In genomic region chr5:161709239-161709638, GRCh38 we compare ENCODE assay signal across 39 cellular contexts. TPM values are rescaled to one million over a fixed set of nuclear protein-coding genes. Genes with fewer than 3 reads are reported as not detected.
"Had no signal": no experiment of that assay in that cellular context is flagged by ENCODE, and none has a peak within 500 bp of the region (broad histone marks: within the 10 kb centered on the region; RNA-seq: fewer than 3 reads in every experiment).

No MANE protein-coding gene starts in this region.

- H3K4me3 ChIP-seq: adrenal gland, ascending aorta, body of pancreas, breast epithelium, cardiac muscle cell had no signal

- FAIRE-seq: astrocyte, bronchial epithelial cell had no signal

- H3K27me3 ChIP-seq: adrenal gland, ascending aorta, body of pancreas, brain microvascular endothelial cell, breast epithelium, cardiac muscle cell had no signal

- H3K4me1 ChIP-seq: adrenal gland, ascending aorta, body of pancreas, breast epithelium had no signal

- H3K9me3 ChIP-seq: adrenal gland, ascending aorta, body of pancreas, breast epithelium had no signal

- H3K27ac ChIP-seq: adrenal gland, ascending aorta, body of pancreas, brain microvascular endothelial cell, breast epithelium, cardiac muscle cell had no signal

- DNase-seq: activated effector memory CD4-positive, alpha-beta T cell treated with anti-CD3 and anti-CD28 coated beads, Interleukin-2, amount 50 U/mL, for 16 hours; activated effector memory CD4-positive, alpha-beta T cell treated with Interleukin-2 at 50 U/mL for 16 hours; activated gamma-delta T cell; activated gamma-delta T cell treated with Interleukin-2 at 50 U/mL for 16 hours; activated naive CD4-positive, alpha-beta T cell; activated naive CD4-positive, alpha-beta T cell treated with anti-CD3 and anti-CD28 coated beads for 36 hours; activated naive CD4-positive, alpha-beta T cell treated with anti-CD3 and anti-CD28 coated beads, Interleukin-2, amount 10 ng/mL, durations not matched to agents 7 days and 5 days; activated naive CD4-positive, alpha-beta T cell treated with anti-CD3 and anti-CD28 coated beads, Interleukin-2, amount 50 U/mL, for 16 hours; activated naive CD4-positive, alpha-beta T cell treated with Interleukin-2 at 50 U/mL for 16 hours; activated naive CD8-positive, alpha-beta T cell treated with anti-CD3 and anti-CD28 coated beads for 36 hours; activated naive CD8-positive, alpha-beta T cell treated with anti-CD3 and anti-CD28 coated beads, Interleukin-2, amount 10 ng/mL, durations not matched to agents 7 days and 5 days; activated naive CD8-positive, alpha-beta T cell treated with anti-CD3 and anti-CD28 coated beads, Interleukin-2, amount 50 U/mL, for 24 hours; activated T-cell treated with anti-CD3 and anti-CD28 coated beads, Interleukin-2, amount 50 U/mL, for 1 hour; activated T-cell treated with anti-CD3 and anti-CD28 coated beads, Interleukin-2, amount 50 U/mL, for 24 hours; activated T-cell treated with anti-CD3 and anti-CD28 coated beads, Interleukin-2, amount 50 U/mL, for 4 hours; activated T-cell treated with anti-CD3 and anti-CD28 coated beads, Interleukin-2, amount 50 U/mL, for 48 hours; activated T-cell treated with anti-CD3 and anti-CD28 coated beads, Interleukin-2, amount 50 U/mL, for 72 hours; adrenal gland; amniotic stem cell; amygdala; anterior cingulate cortex; aorta; body of pancreas; brain microvascular endothelial cell; caudate nucleus; central memory CD4-positive, alpha-beta T cell; cerebellar nuclear complex had no signal

- ATAC-seq: activated naive CD4-positive, alpha-beta T cell treated with anti-CD3 and anti-CD28 coated beads, Interleukin-2, amount 50 U/mL, for 72 hours; activated naive CD8-positive, alpha-beta T cell treated with anti-CD3 and anti-CD28 coated beads, Interleukin-2, amount 50 U/mL, for 24 hours; activated T-cell treated with anti-CD3 and anti-CD28 coated beads, Interleukin-2, amount 50 U/mL, for 4 hours; activated T-cell treated with anti-CD3 and anti-CD28 coated beads, Interleukin-2, amount 50 U/mL, for 72 hours; activated T-helper 17 cell treated with anti-CD3 and anti-CD28 coated beads, Interleukin-2, amount 50 U/mL, for 72 hours; body of pancreas had no signal

- H3K36me3 ChIP-seq: adrenal gland, ascending aorta, brain microvascular endothelial cell, breast epithelium, cardiac muscle cell had no signal

RNA-seq across cellular contexts. Expression of gene GABRA6, which starts 23.7 kb away (rescaled TPM):
- total RNA-seq: activated naive CD4-positive, alpha-beta T cell treated with anti-CD3 and anti-CD28 coated beads for 36 hours; activated naive CD4-positive, alpha-beta T cell treated with anti-CD3 and anti-CD28 coated beads, Interleukin-2, amount 50 U/mL, for 72 hours; activated naive CD8-positive, alpha-beta T cell treated with anti-CD3 and anti-CD28 coated beads for 36 hours; activated naive CD8-positive, alpha-beta T cell treated with anti-CD3 and anti-CD28 coated beads, Interleukin-2, amount 10 ng/mL, durations not matched to agents 7 days and 5 days; activated T-cell treated with anti-CD3 and anti-CD28 coated beads, Interleukin-2, amount 50 U/mL, for 4 hours; activated T-cell treated with anti-CD3 and anti-CD28 coated beads, Interleukin-2, amount 50 U/mL, for 72 hours; activated T-helper 1 cell treated with anti-CD3 and anti-CD28 coated beads, Interleukin-12 subunit alpha, Interleukin-12 subunit beta, Interleukin-2, Interleukin-4 antibody, amounts not matched to agents 30 ng/mL and 10 ng/mL and 1 ng/mL, durations not matched to agents 14 hours and 24 hours and 36 hours; activated T-helper 17 cell treated with anti-CD3 and anti-CD28 coated beads, Interleukin-2, amount 50 U/mL, for 72 hours; activated T-helper 2 cell treated with anti-CD3 and anti-CD28 coated beads, Interferon-gamma antibody, Interleukin-2, Interleukin-4, amounts not matched to agents 10 μg/mL and 5 μg/mL and 100 μg/mL, durations not matched to agents 14 hours and 24 hours and 36 hours; adrenal gland; aorta; ascending aorta; astrocyte; body of pancreas; breast epithelium; bronchial epithelial cell; cardiac muscle cell; cardiac septum; chondrocyte had no signal
- polyA plus RNA-seq: adipose tissue, adrenal gland, aorta, cardiac muscle cell had no signal
